Comparison of ENCODE assay signal across 10 cellular contexts in the genomic region with DNA sequence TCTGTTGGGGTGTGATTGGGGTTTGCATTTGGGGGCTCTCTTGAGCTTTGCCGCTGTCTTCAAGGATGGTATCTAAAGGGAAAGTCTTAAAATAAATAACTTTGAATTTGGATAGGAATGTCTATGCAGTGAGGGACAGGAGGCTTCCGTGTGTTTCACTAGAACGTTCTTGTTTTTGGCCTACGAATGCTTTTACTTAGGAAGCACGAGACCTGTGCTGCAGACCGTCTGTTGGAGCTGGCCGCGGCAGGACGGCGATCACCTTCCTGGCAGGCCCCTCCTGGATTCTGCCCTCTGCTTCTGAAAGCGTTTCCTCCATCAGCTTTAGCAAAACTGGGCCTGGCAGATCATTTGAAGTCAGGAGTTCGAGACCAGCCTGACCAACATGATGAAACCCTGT. TPM values are rescaled to one million over a fixed set of nuclear protein-coding genes. Genes with fewer than 3 reads are reported as not detected.
DNase-seq lines count a peak whose midpoint lies in the region; ATAC-seq and TF ChIP-seq lines count a peak whose summit lies in the region.
"Had no signal": no experiment of that assay in that cellular context is flagged by ENCODE, and none has a peak within 500 bp of the region (broad histone marks: within the 10 kb centered on the region; RNA-seq: fewer than 3 reads in every experiment).

No MANE protein-coding gene starts in this region.

- no peak for DNase-seq in astrocyte of the cerebellum (ENCODE audit: low read depth)
- no peak for DNase-seq in left lung
- DNase-seq in HCEC 1CT = no peak
- no peak for DNase-seq in HuH-7.5 (ENCODE audit: low spot score)
- DNase-seq: activated CD4-positive, alpha-beta T cell treated with anti-CD3 and anti-CD28 coated beads, Interleukin-2, amount 50 U/mL, for 48 hours; NCI-H2171 treated with DMSO at 0.1 percent for 48 hours had no signal

- H3F3A ChIP-seq in OCI-LY1 (ENCODE audit: insufficient read depth, low read length) = no peaks in the 10 kb centered on the region

- H3K27me3 ChIP-seq in OCI-LY1 (ENCODE audit: insufficient read depth, low read length) (no peaks in the 10 kb centered on the region), left lung (no peaks in the 10 kb centered on the region)

- no peaks in the 10 kb centered on the region for H3K79me2 ChIP-seq in OCI-LY1 (ENCODE audit: insufficient read depth, low read length)

- in situ Hi-C loops in astrocyte of the cerebellum (cut with HindIII; ENCODE audit: low sequenced_read_pairs) = no loop called here

- H3K27ac ChIP-seq in OCI-LY1 (ENCODE audit: low read depth, low read length, poor library complexity, severe bottlenecking) (peak overlapping the region; percentile 26), left lung (peak overlapping the region; percentile 92 to 94)

- H3K9me3 ChIP-seq in OCI-LY1 (ENCODE audit: low read length) (no peaks in the 10 kb centered on the region), left lung (no peaks in the 10 kb centered on the region)

- ATAC-seq in left lung (peak; percentile 5), HG03565 (IDR thresholded peaks at IDR 0.05; ENCODE audit: unreplicated experiment) (no peak), GM21825 (IDR thresholded peaks at IDR 0.05; ENCODE audit: unreplicated experiment) (no peak)
- ATAC-seq in stimulated activated memory B cell treated with anti-CD40 and anti-IgM and Interleukin-4, amounts not matched to agents 10 μg/mL and 1 μg/mL and 100 μg/mL, for 72 hours = no peak

- H2AFZ ChIP-seq in OCI-LY1 (ENCODE audit: low read length) = no peak overlapping the region

- no peaks in the 10 kb centered on the region for H4K20me1 ChIP-seq in OCI-LY1 (ENCODE audit: insufficient read depth, low read length)

- peaks cover 6% of the 10 kb centered on the region for H3K36me3 Mint-ChIP-seq in stimulated activated memory B cell treated with anti-CD40 and anti-IgM and Interleukin-4, amounts not matched to agents 10 μg/mL and 1 μg/mL and 100 μg/mL, for 72 hours

- H3K9me3 Mint-ChIP-seq in stimulated activated memory B cell treated with anti-CD40 and anti-IgM and Interleukin-4, amounts not matched to agents 10 μg/mL and 1 μg/mL and 100 μg/mL, for 72 hours = no peaks in the 10 kb centered on the region

- H3K4me3 Mint-ChIP-seq in stimulated activated memory B cell treated with anti-CD40 and anti-IgM and Interleukin-4, amounts not matched to agents 10 μg/mL and 1 μg/mL and 100 μg/mL, for 72 hours = peak overlapping the region; percentile 74

- H3K27ac Mint-ChIP-seq in stimulated activated memory B cell treated with anti-CD40 and anti-IgM and Interleukin-4, amounts not matched to agents 10 μg/mL and 1 μg/mL and 100 μg/mL, for 72 hours = peak overlapping the region; percentile 87

- no peaks in the 10 kb centered on the region for H3K27me3 Mint-ChIP-seq in stimulated activated memory B cell treated with anti-CD40 and anti-IgM and Interleukin-4, amounts not matched to agents 10 μg/mL and 1 μg/mL and 100 μg/mL, for 72 hours

- peaks cover 45% of the 10 kb centered on the region for H3K4me1 Mint-ChIP-seq in stimulated activated memory B cell treated with anti-CD40 and anti-IgM and Interleukin-4, amounts not matched to agents 10 μg/mL and 1 μg/mL and 100 μg/mL, for 72 hours

- H3K4me2 ChIP-seq in OCI-LY1 (ENCODE audit: low read length) = no peak overlapping the region; the same call in 1 of the 2 replicates

- H3K9me2 ChIP-seq in OCI-LY1 (ENCODE audit: low read depth, low read length) = no peaks in the 10 kb centered on the region

- H3K36me3 ChIP-seq in OCI-LY1 (ENCODE audit: insufficient read depth, low read length) (peaks cover 12% of the 10 kb centered on the region), left lung (peaks cover 0 to 25% of the 10 kb centered on the region in 2 donors)

- TF ChIP-seq CTCF in OCI-LY1 (IDR thresholded peaks at IDR 0.05; ENCODE audit: low read length) = no peak
- no peak for TF ChIP-seq CTCF in astrocyte of the cerebellum (IDR thresholded peaks at IDR 0.05; ENCODE audit: low read depth, low read length, missing control alignments)
- TF ChIP-seq CTCF in left lung (IDR thresholded peaks at IDR 0.05) = no peak

- intact Hi-C loops in left lung (cut with DNase I) = no loop called here

- H3K4me1 ChIP-seq in OCI-LY1 (ENCODE audit: insufficient read depth, low read length, severe bottlenecking) (peaks cover 25% of the 10 kb centered on the region), left lung (peaks cover 16 to 51% of the 10 kb centered on the region in 2 donors)

- no peak overlapping the region for H3K4me3 ChIP-seq in OCI-LY1 (ENCODE audit: low read depth, low read length, poor library complexity, severe bottlenecking)
- H3K4me3 ChIP-seq in astrocyte of the cerebellum (ENCODE audit: low read depth, low read length) = peak overlapping the region; percentile 42
- H3K4me3 ChIP-seq in left lung = peak overlapping the region; percentile 39 to 46

- no peak overlapping the region; the same call in 1 of the 2 replicates for H3K9ac ChIP-seq in OCI-LY1 (ENCODE audit: low read length)

RNA-seq across cellular contexts. Expression of a gene that starts 44.0 kb away (rescaled TPM):
- 10 to 100 TPM; 25.0 to 29.2 TPM for total RNA-seq in left lung

RNA-seq across cellular contexts. Expression of a gene that starts 49.4 kb away (rescaled TPM):
- total RNA-seq in left lung = 10 to 100 TPM; 37.1 to 49.5 TPM
